20 cellular contexts compared by ENCODE assay signal in the genomic region with DNA sequence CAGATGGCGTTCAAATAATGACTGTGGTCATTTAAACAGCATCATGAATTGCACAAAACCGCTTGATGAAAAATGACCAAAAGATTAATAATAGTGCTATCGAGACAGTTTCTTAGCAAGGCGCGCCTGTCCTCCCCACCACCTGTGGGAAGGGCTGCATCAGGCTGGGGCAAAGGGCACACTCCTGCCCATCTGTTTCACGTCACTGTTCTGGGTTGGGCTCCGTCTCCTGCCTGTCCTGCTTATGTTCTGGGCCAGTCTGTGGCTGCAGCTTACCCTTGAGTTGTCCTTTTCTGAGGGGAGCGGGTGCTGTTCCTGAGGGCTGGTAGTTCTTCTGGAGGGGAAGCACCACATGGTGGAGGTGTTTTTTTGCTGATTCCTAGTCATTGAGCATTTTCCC. TPM values are rescaled to one million over a fixed set of nuclear protein-coding genes. Genes with fewer than 3 reads are reported as not detected.
DNase-seq lines count a peak whose midpoint lies in the region; ATAC-seq and TF ChIP-seq lines count a peak whose summit lies in the region.
"Had no signal": no experiment of that assay in that cellular context is flagged by ENCODE, and none has a peak within 500 bp of the region (broad histone marks: within the 10 kb centered on the region; RNA-seq: fewer than 3 reads in every experiment).

No MANE protein-coding gene starts in this region.

- 62% methylated on average over 8 of the region's 8 CpGs for WGBS in right lobe of liver (ENCODE audit: insufficient coverage, low coverage, low lambda C conversion rate, missing lambda C conversion rate)
- 77 to 88% methylated on average over 6 to 8 of the region's 8 CpGs for WGBS in transverse colon (ENCODE audit: low coverage in 1 of 2), 2 donors
- WGBS in mesenchymal stem cell = 95% methylated on average over 7 of the region's 8 CpGs

- H4K8ac ChIP-seq in mesenchymal stem cell (ENCODE audit: low read length) = no peak overlapping the region

- H3K9me3 ChIP-seq in SU-DHL-6 (ENCODE audit: insufficient read depth, low read length) (no peaks in the 10 kb centered on the region), right lobe of liver (no peaks in the 10 kb centered on the region), transverse colon (no peaks in the 10 kb centered on the region), mesenchymal stem cell (ENCODE audit: control insufficient read depth, low read length) (no peaks in the 10 kb centered on the region)
- H3K9me3 ChIP-seq: Caco-2, MG63 had no signal

- H3K27ac ChIP-seq in SU-DHL-6 (ENCODE audit: low read depth, low read length) = peak overlapping the region; percentile 61
- peak overlapping the region in 1 of 3 donors; percentile 34 for H3K27ac ChIP-seq in right lobe of liver
- H3K27ac ChIP-seq in transverse colon = no peak overlapping the region
- no peak overlapping the region for H3K27ac ChIP-seq in mesenchymal stem cell (ENCODE audit: low read length, poor library complexity, severe bottlenecking)
- H3K27ac ChIP-seq: KMS-11, PC-9 had no signal

- no peak overlapping the region for H2BK15ac ChIP-seq in mesenchymal stem cell (ENCODE audit: low read depth, poor library complexity, severe bottlenecking)

- peaks cover 4% of the 10 kb centered on the region; the same call in 1 of the 2 replicates for H4K20me1 ChIP-seq in SU-DHL-6 (ENCODE audit: low read depth, low read length)

- no peak overlapping the region for H3K4ac ChIP-seq in mesenchymal stem cell (ENCODE audit: low read depth in 1 of 2, low read length in 2 of 2)

- no peaks in the 10 kb centered on the region for H3K9me2 ChIP-seq in SU-DHL-6 (replicated peaks; ENCODE audit: insufficient read depth, low read length)

- TF ChIP-seq POLR2A in right lobe of liver (IDR thresholded peaks at IDR 0.05) (no peak), transverse colon (IDR thresholded peaks at IDR 0.05) (no peak)

- no peak for DNase-seq in left ventricle myocardium superior
- DNase-seq in cardiac septum (ENCODE audit: low spot score) = no peak
- DNase-seq in right lobe of liver = peak; percentile 74 to 84 (median 83)
- peak; percentile 34 for DNase-seq in transverse colon
- no peak for DNase-seq in mesenchymal stem cell
- DNase-seq in posterior vena cava (ENCODE audit: low spot score) = no peak
- DNase-seq in T-helper 9 cell = no peak
- DNase-seq: ACHN, AML-193, Caco-2, EL, MG63, NCI-H1092, NCI-H2081 treated with DMSO at 0.1 percent for 48 hours, NCI-H510A treated with DMSO at 0.1 percent for 48 hours, NCI-H82, PC-9 had no signal

- peaks cover 70% of the 10 kb centered on the region for H3K79me2 ChIP-seq in SU-DHL-6 (ENCODE audit: insufficient read depth, low read length)

- H2AFZ ChIP-seq in SU-DHL-6 (ENCODE audit: low read depth, low read length, severe bottlenecking) (no peak overlapping the region), mesenchymal stem cell (ENCODE audit: low read depth, low read length) (no peak overlapping the region)
- H2AFZ ChIP-seq: PC-9 had no signal

- no peak overlapping the region for H4K91ac ChIP-seq in mesenchymal stem cell (ENCODE audit: low read length)

- H3K27me3 ChIP-seq in SU-DHL-6 (ENCODE audit: low read length) = no peaks in the 10 kb centered on the region
- no peaks in the 10 kb centered on the region for H3K27me3 ChIP-seq in right lobe of liver
- no peaks in the 10 kb centered on the region for H3K27me3 ChIP-seq in transverse colon
- H3K27me3 ChIP-seq in mesenchymal stem cell (ENCODE audit: control insufficient read depth in 1 of 2, insufficient read depth in 1 of 2, low read length in 2 of 2) = no peaks in the 10 kb centered on the region
- H3K27me3 ChIP-seq: MG63 had no signal

- TF ChIP-seq EP300 in transverse colon (IDR thresholded peaks at IDR 0.05; ENCODE audit: low read depth) = no peak

- peaks cover 0 to 17% (median 8%) of the 10 kb centered on the region in 4 donors for H3K4me1 ChIP-seq in right lobe of liver
- no peaks in the 10 kb centered on the region for H3K4me1 ChIP-seq in transverse colon
- no peaks in the 10 kb centered on the region for H3K4me1 ChIP-seq in mesenchymal stem cell (ENCODE audit: control insufficient read depth, insufficient read depth, low read depth, low read length)
- H3K4me1 ChIP-seq: Caco-2 had no signal

- H2AK5ac ChIP-seq in mesenchymal stem cell (ENCODE audit: low read length, severe bottlenecking) = no peak overlapping the region

- no peak overlapping the region for H3K18ac ChIP-seq in mesenchymal stem cell (ENCODE audit: low read depth in 1 of 2, low read length in 2 of 2)

- peak overlapping the region in 1 of 2 experiments; percentile 80 for H3K23ac ChIP-seq in mesenchymal stem cell (ENCODE audit: low read length in 2 of 2)

- no peak overlapping the region for H2BK5ac ChIP-seq in mesenchymal stem cell (ENCODE audit: low read depth, low read length, poor library complexity, severe bottlenecking)

- H3K9ac ChIP-seq in SU-DHL-6 (ENCODE audit: low read length) (no peak overlapping the region), mesenchymal stem cell (ENCODE audit: low read length) (no peak overlapping the region)
- H3K9ac ChIP-seq: KMS-11 had no signal

- intact Hi-C loops in left ventricle myocardium superior (cut with micrococcal nuclease) (no loop called here), cardiac septum (cut with DNase I) (no loop called here), right lobe of liver (cut with DNase I) (loop anchor here in 1 of 2 donors (10.0 kb wide), 1 partner anchor 303 kb away; no protein-coding TSS in a partner anchor), transverse colon (cut with DNase I; ENCODE audit: low total_unique reads) (no loop called here), posterior vena cava (cut with DNase I) (no loop called here)

- H3K79me1 ChIP-seq in mesenchymal stem cell (replicated peaks; ENCODE audit: low read length, poor library complexity, severe bottlenecking) = peaks cover 22% of the 10 kb centered on the region

- peak; percentile 51 for ATAC-seq in left ventricle myocardium superior
- ATAC-seq in right lobe of liver = peak; percentile 97 to 99 (median 98)

- no peak overlapping the region for H3K4me2 ChIP-seq in SU-DHL-6 (ENCODE audit: low read depth, low read length, poor library complexity, severe bottlenecking)
- H3K4me2 ChIP-seq in mesenchymal stem cell (ENCODE audit: low read length, poor library complexity, severe bottlenecking) = no peak overlapping the region
- H3K4me2 ChIP-seq: KMS-11, PC-9 had no signal

- no peak for TF ChIP-seq CTCF in SU-DHL-6 (IDR thresholded peaks at IDR 0.05; ENCODE audit: insufficient read depth, low read length, poor library complexity, severe bottlenecking)
- TF ChIP-seq CTCF in right lobe of liver (IDR thresholded peaks at IDR 0.05) = no peak
- no peak for TF ChIP-seq CTCF in transverse colon (IDR thresholded peaks at IDR 0.05)

- H3F3A ChIP-seq in SU-DHL-6 (ENCODE audit: insufficient read depth) = peaks cover 23% of the 10 kb centered on the region

- H3K36me3 ChIP-seq in SU-DHL-6 (ENCODE audit: low read length) (peaks cover 43% of the 10 kb centered on the region), right lobe of liver (peaks cover 0 to 29% (median 12%) of the 10 kb centered on the region in 4 donors), transverse colon (peaks cover 0 to 49% (median 2%) of the 10 kb centered on the region in 4 donors), mesenchymal stem cell (ENCODE audit: control insufficient read depth in 1 of 2, insufficient read depth in 2 of 2, low read depth in 1 of 2, low read length in 2 of 2) (peaks cover 27 to 89% of the 10 kb centered on the region in 2 experiments)

- no peak overlapping the region for H3K4me3 ChIP-seq in SU-DHL-6 (ENCODE audit: insufficient read depth, low read length, poor library complexity, severe bottlenecking)
- no peak overlapping the region for H3K4me3 ChIP-seq in right lobe of liver
- H3K4me3 ChIP-seq in transverse colon = no peak overlapping the region
- H3K4me3 ChIP-seq in mesenchymal stem cell (ENCODE audit: insufficient read depth in 1 of 2, low read depth in 1 of 2, low read length in 2 of 2) = no peak overlapping the region
- H3K4me3 ChIP-seq: MG63, PC-9 had no signal

- H3K14ac ChIP-seq in mesenchymal stem cell (ENCODE audit: low read length in 2 of 2) = peak overlapping the region in 1 of 2 experiments; percentile 71

- in situ Hi-C loops in transverse colon (cut with MboI; ENCODE audit: low pct_ligation_motif_present in 1 of 4, low pct_unique_long_range_greater_than_20kb in 1 of 4, low sequenced_read_pairs in 3 of 4) = loop anchor here in 3 of 4 donors (10.0 to 25.0 kb wide), 2 partner anchors 285 to 293 kb away; no protein-coding TSS in a partner anchor

- H2BK12ac ChIP-seq in mesenchymal stem cell (ENCODE audit: low read length in 2 of 2) = no peak overlapping the region

- no peak overlapping the region for H2BK120ac ChIP-seq in mesenchymal stem cell (ENCODE audit: low read depth, low read length)

RNA-seq across cellular contexts. Expression of a gene that starts 13.3 kb away (rescaled TPM):
- total RNA-seq in left ventricle myocardium superior = 72.1 TPM
- total RNA-seq in cardiac septum = 70.1 TPM
- 10 to 100 TPM; 11.9 to 40.6 (median 28.1) TPM for total RNA-seq in right lobe of liver
- 10 to 100 TPM; 45.0 to 80.7 (median 64.7) TPM for total RNA-seq in transverse colon
- polyA plus RNA-seq in mesenchymal stem cell (2013, experiment 1 of 2) = 78.5 TPM
- 73.5 TPM for polyA plus RNA-seq in mesenchymal stem cell (2013, experiment 2 of 2)
- 10 to 100 TPM; 58.9 to 68.3 TPM for total RNA-seq in posterior vena cava

RNA-seq across cellular contexts. Expression of a gene that starts 40.0 kb away (rescaled TPM):
- total RNA-seq in left ventricle myocardium superior = 1.5 TPM
- total RNA-seq in cardiac septum = 0.73 TPM
- total RNA-seq in right lobe of liver = 1 to 10 TPM in 2 of 6 experiments, under 1 TPM in 2, not detected in 2; 0.22 to 3.1 (median 0.97) TPM
- 1 to 10 TPM in 1 of 4 donors, under 1 TPM in 1, not detected in 2; 0.79 to 1.1 TPM for total RNA-seq in transverse colon
- not detected for polyA plus RNA-seq in mesenchymal stem cell (2013, experiment 1 of 2)
- not detected for polyA plus RNA-seq in mesenchymal stem cell (2013, experiment 2 of 2)
- total RNA-seq in posterior vena cava = 1 to 10 TPM in 1 of 2 donors, under 1 TPM in 1; 0.81 to 6.4 TPM
- total RNA-seq: Caco-2, H1, PC-9 had no signal
- polyA plus RNA-seq: H1 had no signal

Comparison
In these comparisons a context has a peak if more than half of its experiments do, and no peak if none do; other contexts are left out.
1. DNase-seq: peak in right lobe of liver (3 of 3) and transverse colon (single experiment); none in left ventricle myocardium superior (single experiment), cardiac septum (single experiment), mesenchymal stem cell (single experiment), posterior vena cava (single experiment) and T-helper 9 cell (single experiment).